ENCODE assay signal across 1 cellular context in the genomic region with DNA sequence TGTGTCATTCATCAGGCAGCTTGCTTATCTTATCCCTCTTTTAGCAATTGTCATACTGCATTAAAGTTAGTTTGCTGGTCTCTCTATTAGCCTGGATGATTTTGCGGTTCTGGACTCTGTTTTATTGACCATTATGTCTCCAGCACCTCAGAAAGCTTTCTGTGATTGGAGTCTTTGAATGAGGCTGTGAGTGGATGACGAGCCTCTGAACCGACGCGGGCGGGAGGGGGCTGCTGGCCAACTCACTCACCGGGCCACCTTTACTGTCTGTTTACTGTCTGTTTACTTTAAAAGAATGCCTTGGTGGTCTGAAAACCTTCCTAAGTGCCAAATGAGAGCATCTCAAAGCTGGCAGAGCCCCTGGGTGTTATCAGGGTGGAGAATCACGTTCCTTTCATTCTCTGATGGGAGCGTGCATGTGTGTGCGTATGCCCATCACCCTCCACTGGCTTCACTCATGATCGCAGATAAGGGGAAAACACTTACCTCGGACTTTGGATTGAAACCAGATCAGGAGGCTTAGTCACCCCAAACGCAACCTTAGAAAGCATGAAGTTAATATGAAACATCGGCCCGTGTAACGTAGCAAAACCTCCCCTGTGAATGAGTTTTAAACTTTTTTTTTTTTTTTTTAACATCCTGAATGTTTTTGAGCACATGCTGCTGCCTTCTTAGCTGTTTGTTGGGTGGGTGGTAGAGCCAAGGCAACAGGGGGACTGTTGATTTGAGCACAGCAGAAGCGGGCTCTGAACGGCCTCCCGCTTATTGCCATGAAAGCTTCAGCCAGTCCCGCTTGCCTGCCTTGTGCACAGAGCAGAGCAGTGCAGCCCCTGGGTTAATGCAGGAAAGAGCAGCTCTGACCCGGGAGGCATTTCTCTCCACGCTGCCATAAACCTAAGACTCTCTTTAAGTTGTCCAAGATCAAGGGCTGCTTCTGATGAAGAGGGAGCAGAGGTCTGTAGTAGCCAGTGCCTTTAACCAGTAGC.
TF ChIP-seq lines count a peak whose summit lies in the region.

No MANE protein-coding gene starts in this region.

TF ChIP-seq in GM23338, 12 proteins besides CTCF, POLR2A, EP300 and RAD21 (continued from another document):
- TF ChIP-seq, protein P1, sequence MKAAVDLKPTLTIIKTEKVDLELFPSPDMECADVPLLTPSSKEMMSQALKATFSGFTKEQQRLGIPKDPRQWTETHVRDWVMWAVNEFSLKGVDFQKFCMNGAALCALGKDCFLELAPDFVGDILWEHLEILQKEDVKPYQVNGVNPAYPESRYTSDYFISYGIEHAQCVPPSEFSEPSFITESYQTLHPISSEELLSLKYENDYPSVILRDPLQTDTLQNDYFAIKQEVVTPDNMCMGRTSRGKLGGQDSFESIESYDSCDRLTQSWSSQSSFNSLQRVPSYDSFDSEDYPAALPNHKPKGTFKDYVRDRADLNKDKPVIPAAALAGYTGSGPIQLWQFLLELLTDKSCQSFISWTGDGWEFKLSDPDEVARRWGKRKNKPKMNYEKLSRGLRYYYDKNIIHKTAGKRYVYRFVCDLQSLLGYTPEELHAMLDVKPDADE (IDR thresholded peaks at IDR 0.05) = no peak
- TF ChIP-seq, protein P2, sequence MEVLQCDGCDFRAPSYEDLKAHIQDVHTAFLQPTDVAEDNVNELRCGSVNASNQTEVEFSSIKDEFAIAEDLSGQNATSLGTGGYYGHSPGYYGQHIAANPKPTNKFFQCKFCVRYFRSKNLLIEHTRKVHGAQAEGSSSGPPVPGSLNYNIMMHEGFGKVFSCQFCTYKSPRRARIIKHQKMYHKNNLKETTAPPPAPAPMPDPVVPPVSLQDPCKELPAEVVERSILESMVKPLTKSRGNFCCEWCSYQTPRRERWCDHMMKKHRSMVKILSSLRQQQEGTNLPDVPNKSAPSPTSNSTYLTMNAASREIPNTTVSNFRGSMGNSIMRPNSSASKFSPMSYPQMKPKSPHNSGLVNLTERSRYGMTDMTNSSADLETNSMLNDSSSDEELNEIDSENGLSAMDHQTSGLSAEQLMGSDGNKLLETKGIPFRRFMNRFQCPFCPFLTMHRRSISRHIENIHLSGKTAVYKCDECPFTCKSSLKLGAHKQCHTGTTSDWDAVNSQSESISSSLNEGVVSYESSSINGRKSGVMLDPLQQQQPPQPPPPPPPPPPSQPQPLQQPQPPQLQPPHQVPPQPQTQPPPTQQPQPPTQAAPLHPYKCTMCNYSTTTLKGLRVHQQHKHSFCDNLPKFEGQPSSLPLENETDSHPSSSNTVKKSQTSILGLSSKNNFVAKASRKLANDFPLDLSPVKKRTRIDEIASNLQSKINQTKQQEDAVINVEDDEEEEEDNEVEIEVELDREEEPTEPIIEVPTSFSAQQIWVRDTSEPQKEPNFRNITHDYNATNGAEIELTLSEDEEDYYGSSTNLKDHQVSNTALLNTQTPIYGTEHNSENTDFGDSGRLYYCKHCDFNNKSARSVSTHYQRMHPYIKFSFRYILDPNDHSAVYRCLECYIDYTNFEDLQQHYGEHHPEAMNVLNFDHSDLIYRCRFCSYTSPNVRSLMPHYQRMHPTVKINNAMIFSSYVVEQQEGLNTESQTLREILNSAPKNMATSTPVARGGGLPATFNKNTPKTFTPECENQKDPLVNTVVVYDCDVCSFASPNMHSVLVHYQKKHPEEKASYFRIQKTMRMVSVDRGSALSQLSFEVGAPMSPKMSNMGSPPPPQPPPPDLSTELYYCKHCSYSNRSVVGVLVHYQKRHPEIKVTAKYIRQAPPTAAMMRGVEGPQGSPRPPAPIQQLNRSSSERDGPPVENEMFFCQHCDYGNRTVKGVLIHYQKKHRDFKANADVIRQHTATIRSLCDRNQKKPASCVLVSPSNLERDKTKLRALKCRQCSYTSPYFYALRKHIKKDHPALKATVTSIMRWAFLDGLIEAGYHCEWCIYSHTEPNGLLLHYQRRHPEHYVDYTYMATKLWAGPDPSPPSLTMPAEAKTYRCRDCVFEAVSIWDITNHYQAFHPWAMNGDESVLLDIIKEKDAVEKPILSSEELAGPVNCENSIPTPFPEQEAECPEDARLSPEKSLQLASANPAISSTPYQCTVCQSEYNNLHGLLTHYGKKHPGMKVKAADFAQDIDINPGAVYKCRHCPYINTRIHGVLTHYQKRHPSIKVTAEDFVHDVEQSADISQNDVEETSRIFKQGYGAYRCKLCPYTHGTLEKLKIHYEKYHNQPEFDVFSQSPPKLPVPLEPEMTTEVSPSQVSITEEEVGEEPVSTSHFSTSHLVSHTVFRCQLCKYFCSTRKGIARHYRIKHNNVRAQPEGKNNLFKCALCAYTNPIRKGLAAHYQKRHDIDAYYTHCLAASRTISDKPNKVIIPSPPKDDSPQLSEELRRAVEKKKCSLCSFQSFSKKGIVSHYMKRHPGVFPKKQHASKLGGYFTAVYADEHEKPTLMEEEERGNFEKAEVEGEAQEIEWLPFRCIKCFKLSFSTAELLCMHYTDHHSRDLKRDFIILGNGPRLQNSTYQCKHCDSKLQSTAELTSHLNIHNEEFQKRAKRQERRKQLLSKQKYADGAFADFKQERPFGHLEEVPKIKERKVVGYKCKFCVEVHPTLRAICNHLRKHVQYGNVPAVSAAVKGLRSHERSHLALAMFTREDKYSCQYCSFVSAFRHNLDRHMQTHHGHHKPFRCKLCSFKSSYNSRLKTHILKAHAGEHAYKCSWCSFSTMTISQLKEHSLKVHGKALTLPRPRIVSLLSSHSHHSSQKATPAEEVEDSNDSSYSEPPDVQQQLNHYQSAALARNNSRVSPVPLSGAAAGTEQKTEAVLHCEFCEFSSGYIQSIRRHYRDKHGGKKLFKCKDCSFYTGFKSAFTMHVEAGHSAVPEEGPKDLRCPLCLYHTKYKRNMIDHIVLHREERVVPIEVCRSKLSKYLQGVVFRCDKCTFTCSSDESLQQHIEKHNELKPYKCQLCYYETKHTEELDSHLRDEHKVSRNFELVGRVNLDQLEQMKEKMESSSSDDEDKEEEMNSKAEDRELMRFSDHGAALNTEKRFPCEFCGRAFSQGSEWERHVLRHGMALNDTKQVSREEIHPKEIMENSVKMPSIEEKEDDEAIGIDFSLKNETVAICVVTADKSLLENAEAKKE (CRISPR knock-in tag; IDR thresholded peaks at IDR 0.05) = no peak
- TF ChIP-seq ZNF114 (CRISPR knock-in tag; IDR thresholded peaks at IDR 0.05) = no peak
- TF ChIP-seq EZH2phosphoT487 (IDR thresholded peaks at IDR 0.05; ENCODE audit: unreplicated experiment) = no peak
- TF ChIP-seq, protein P3, sequence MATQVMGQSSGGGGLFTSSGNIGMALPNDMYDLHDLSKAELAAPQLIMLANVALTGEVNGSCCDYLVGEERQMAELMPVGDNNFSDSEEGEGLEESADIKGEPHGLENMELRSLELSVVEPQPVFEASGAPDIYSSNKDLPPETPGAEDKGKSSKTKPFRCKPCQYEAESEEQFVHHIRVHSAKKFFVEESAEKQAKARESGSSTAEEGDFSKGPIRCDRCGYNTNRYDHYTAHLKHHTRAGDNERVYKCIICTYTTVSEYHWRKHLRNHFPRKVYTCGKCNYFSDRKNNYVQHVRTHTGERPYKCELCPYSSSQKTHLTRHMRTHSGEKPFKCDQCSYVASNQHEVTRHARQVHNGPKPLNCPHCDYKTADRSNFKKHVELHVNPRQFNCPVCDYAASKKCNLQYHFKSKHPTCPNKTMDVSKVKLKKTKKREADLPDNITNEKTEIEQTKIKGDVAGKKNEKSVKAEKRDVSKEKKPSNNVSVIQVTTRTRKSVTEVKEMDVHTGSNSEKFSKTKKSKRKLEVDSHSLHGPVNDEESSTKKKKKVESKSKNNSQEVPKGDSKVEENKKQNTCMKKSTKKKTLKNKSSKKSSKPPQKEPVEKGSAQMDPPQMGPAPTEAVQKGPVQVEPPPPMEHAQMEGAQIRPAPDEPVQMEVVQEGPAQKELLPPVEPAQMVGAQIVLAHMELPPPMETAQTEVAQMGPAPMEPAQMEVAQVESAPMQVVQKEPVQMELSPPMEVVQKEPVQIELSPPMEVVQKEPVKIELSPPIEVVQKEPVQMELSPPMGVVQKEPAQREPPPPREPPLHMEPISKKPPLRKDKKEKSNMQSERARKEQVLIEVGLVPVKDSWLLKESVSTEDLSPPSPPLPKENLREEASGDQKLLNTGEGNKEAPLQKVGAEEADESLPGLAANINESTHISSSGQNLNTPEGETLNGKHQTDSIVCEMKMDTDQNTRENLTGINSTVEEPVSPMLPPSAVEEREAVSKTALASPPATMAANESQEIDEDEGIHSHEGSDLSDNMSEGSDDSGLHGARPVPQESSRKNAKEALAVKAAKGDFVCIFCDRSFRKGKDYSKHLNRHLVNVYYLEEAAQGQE (IDR thresholded peaks at IDR 0.05; ENCODE audit: unreplicated experiment) = no peak
- no peak for TF ChIP-seq CREB1 (CRISPR knock-in tag; IDR thresholded peaks at IDR 0.05; ENCODE audit: low read depth)
- no peak for TF ChIP-seq POLR2AphosphoS5 (IDR thresholded peaks at IDR 0.05; ENCODE audit: low read depth)
- TF ChIP-seq NANOG (IDR thresholded peaks at IDR 0.05; ENCODE audit: borderline replicate concordance) = no peak
- no peak for TF ChIP-seq EZH2 (IDR thresholded peaks at IDR 0.05; ENCODE audit: low read depth, unreplicated experiment)
